ENCODE assay signal across 9 cellular contexts in the genomic region with DNA sequence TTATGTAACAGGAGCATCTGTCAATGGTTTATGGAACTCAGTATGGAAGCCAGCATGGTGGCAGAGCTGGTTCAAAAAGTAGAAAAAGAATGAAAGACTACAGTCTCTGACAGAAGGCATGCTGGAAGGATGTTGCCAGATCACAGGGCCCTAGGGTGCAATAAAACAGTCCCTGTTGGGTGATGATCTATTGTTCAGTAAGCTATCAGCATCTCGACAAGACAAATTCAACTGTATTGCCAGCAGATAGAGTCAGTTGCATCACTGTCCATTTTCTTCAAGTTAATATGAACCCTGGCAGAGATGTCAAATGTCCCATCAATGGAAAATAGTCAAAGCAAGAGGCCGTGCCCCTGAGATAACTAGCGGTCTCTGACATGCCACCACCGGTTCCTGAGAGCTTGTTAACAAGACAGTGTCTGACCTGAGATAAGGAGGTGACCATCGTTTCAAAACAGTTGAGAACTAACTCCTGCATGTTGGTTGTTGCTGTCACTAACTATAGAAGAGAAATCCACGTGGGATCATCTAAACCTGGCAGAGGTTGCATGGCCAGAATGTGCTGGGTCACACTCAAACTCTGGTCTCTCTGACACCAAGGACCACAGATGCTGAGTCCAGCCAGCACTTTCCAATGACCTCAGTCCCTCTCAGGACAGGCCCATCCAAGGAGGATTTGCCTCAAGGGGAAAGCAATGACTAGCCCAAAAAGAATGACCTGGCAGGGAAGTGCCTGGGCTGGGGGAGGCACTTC.
DNase-seq lines count a peak whose midpoint lies in the region; ATAC-seq, FAIRE-seq and TF ChIP-seq lines count a peak whose summit lies in the region.
"Had no signal": no experiment of that assay in that cellular context is flagged by ENCODE, and none has a peak within 500 bp of the region (broad histone marks: within the 10 kb centered on the region; RNA-seq: fewer than 3 reads in every experiment).

No MANE protein-coding gene starts in this region.

- BruUV-seq in mammary epithelial cell (replicated peaks; lab: Mats Ljungman, UMichigan): no TSS peak

- FAIRE-seq in keratinocyte (lab: Jason Lieb, UNC): peak; percentile 89

- H3K4me3 ChIP-seq in mammary epithelial cell (replicated peaks in 1 of 3; ENCODE audit: insufficient read depth in 1 of 3, low read depth in 2 of 3, low read length in 3 of 3): no peak overlapping the region
- H3K4me3 ChIP-seq in keratinocyte (ENCODE audit: control insufficient read depth in 2 of 3, extremely low read depth in 1 of 3, insufficient read depth in 2 of 3, low read depth in 1 of 3, low read length in 3 of 3): no peak overlapping the region
- no peak overlapping the region for H3K4me3 ChIP-seq in upper lobe of right lung

- dilution Hi-C loops in mammary epithelial cell (cut with HindIII; ENCODE audit: low sequenced_read_pairs): no loop called here
- dilution Hi-C loops in keratinocyte (cut with MboI; ENCODE audit: extremely low pct_ligation_motif_present, low sequenced_read_pairs): no loop called here

- H3K9ac ChIP-seq in mammary epithelial cell (ENCODE audit: insufficient read depth, low read length) (peak overlapping the region; percentile 83), keratinocyte (ENCODE audit: control insufficient read depth, extremely low read depth, insufficient read depth, low read length) (peak overlapping the region; percentile 82)

- 68% methylated on average over 6 of the region's 6 CpGs for WGBS in mammary epithelial cell (ENCODE audit: low coverage, missing lambda C conversion rate)

- H3K79me2 ChIP-seq in mammary epithelial cell (ENCODE audit: insufficient read depth, low read length): no peaks in the 10 kb centered on the region
- H3K79me2 ChIP-seq in keratinocyte (ENCODE audit: control insufficient read depth, insufficient read depth, low read length): no peaks in the 10 kb centered on the region

- peak; percentile 16 for DNase-seq in HuH-7 (ENCODE audit: low spot score)
- DNase-seq in mammary epithelial cell: peak; percentile 57
- DNase-seq in keratinocyte (ENCODE audit: low read depth, low spot score): no peak
- peak; percentile 22 for DNase-seq in upper lobe of right lung
- no peak for DNase-seq in NK-92 treated with Interleukin-12 subunit alpha and Interleukin-12 subunit beta, amount 100 ng/mL, for 24 hours (lab: John Stamatoyannopoulos, UW)
- no peak for DNase-seq in Ammon's horn (ENCODE audit: low spot score)
- DNase-seq: NCI-H2171 treated with DMSO at 0.1 percent for 48 hours, T-helper 1 cell had no signal

- TF ChIP-seq CTCF in mammary epithelial cell (conservative IDR thresholded peaks at IDR 0.05 in 1 of 2, IDR thresholded peaks at IDR 0.05 in 1 of 2; ENCODE audit: extremely low read depth in 1 of 2, insufficient read depth in 1 of 2, low read depth in 1 of 2, low read length in 2 of 2) (no peak), keratinocyte (optimal IDR thresholded peaks at IDR 0.05 in 1 of 3, IDR thresholded peaks at IDR 0.05 in 1 of 3, conservative IDR thresholded peaks at IDR 0.05 in 1 of 3; ENCODE audit: extremely low read depth in 1 of 3, insufficient read depth in 2 of 3, low read length in 3 of 3) (no peak), upper lobe of right lung (IDR thresholded peaks at IDR 0.05) (no peak)

- intact Hi-C loops in mammary epithelial cell (cut with micrococcal nuclease) (no loop called here), upper lobe of right lung (cut with DNase I) (no loop called here)

- no peaks in the 10 kb centered on the region for H4K20me1 ChIP-seq in mammary epithelial cell (ENCODE audit: insufficient read depth, low read length)
- no peaks in the 10 kb centered on the region for H4K20me1 ChIP-seq in keratinocyte (ENCODE audit: control insufficient read depth, extremely low read depth, insufficient read depth, low read length)

- CTCF ChIA-PET in mammary epithelial cell (lab: Charles Lee; ENCODE audit: low non-redundant PET): no interaction called here

- peaks cover 49% of the 10 kb centered on the region for H3K4me1 ChIP-seq in mammary epithelial cell (ENCODE audit: insufficient read depth, low read length)
- peaks cover 45% of the 10 kb centered on the region for H3K4me1 ChIP-seq in keratinocyte (ENCODE audit: control insufficient read depth, extremely low read depth, insufficient read depth, low read length)
- H3K4me1 ChIP-seq in upper lobe of right lung: peaks cover 10% of the 10 kb centered on the region

- H3K36me3 ChIP-seq in mammary epithelial cell (ENCODE audit: insufficient read depth, low read length) (no peaks in the 10 kb centered on the region), keratinocyte (ENCODE audit: control insufficient read depth in 2 of 2, extremely low read depth in 1 of 2, insufficient read depth in 2 of 2, low read length in 2 of 2) (no peaks in the 10 kb centered on the region), upper lobe of right lung (no peaks in the 10 kb centered on the region)

- ATAC-seq in upper lobe of right lung (no peak), HG03280 (IDR thresholded peaks at IDR 0.05; ENCODE audit: unreplicated experiment) (no peak)

- H3K27ac ChIP-seq in mammary epithelial cell (ENCODE audit: insufficient read depth, low read depth, low read length) (peak overlapping the region; percentile 97), keratinocyte (ENCODE audit: control insufficient read depth, insufficient read depth, low read length) (peak overlapping the region; percentile 98), upper lobe of right lung (peak overlapping the region; percentile 42)

- H3K27me3 ChIP-seq in mammary epithelial cell (ENCODE audit: insufficient read depth, low read length): no peaks in the 10 kb centered on the region
- H3K27me3 ChIP-seq in keratinocyte (ENCODE audit: control insufficient read depth, extremely low read depth, insufficient read depth, low read length): no peaks in the 10 kb centered on the region
- H3K27me3 ChIP-seq in upper lobe of right lung: no peaks in the 10 kb centered on the region

- no peaks in the 10 kb centered on the region for H3K9me3 ChIP-seq in mammary epithelial cell (replicated peaks; ENCODE audit: insufficient read depth, low read length)
- peaks cover 2% of the 10 kb centered on the region for H3K9me3 ChIP-seq in keratinocyte (ENCODE audit: control insufficient read depth, low read depth, low read length)
- H3K9me3 ChIP-seq in upper lobe of right lung: no peaks in the 10 kb centered on the region

- H2AFZ ChIP-seq in mammary epithelial cell (ENCODE audit: low read depth, low read length) (peak overlapping the region; percentile 57), keratinocyte (ENCODE audit: control insufficient read depth, low read length) (peak overlapping the region; percentile 18)

- in situ Hi-C loops in mammary epithelial cell (cut with MboI; ENCODE audit: low sequenced_read_pairs in 2 of 2): no loop called here

- H3K9me1 ChIP-seq in keratinocyte (ENCODE audit: control insufficient read depth, extremely low read depth, insufficient read depth, low read length): no peaks in the 10 kb centered on the region

- H3K4me2 ChIP-seq in mammary epithelial cell (ENCODE audit: insufficient read depth, low read depth, low read length): peak overlapping the region; percentile 50
- H3K4me2 ChIP-seq in keratinocyte (ENCODE audit: control insufficient read depth, extremely low read depth, insufficient read depth, low read depth, low read length): peak overlapping the region; percentile 60

Comparison
In these comparisons a context has a peak if more than half of its experiments do, and no peak if none do; other contexts are left out.
1. DNase-seq: peak in HuH-7 (single experiment), mammary epithelial cell (single experiment) and upper lobe of right lung (single experiment); none in keratinocyte (single experiment), NK-92 treated with Interleukin-12 subunit alpha and Interleukin-12 subunit beta, amount 100 ng/mL, for 24 hours (single experiment) and Ammon's horn (single experiment).
2. H3K27ac ChIP-seq: peak in every context shown above with its lines; median percentile 98 in keratinocyte; 97 in mammary epithelial cell; 42 in upper lobe of right lung.